Comparison of ENCODE assay signal across 12 cellular contexts in the genomic region with DNA sequence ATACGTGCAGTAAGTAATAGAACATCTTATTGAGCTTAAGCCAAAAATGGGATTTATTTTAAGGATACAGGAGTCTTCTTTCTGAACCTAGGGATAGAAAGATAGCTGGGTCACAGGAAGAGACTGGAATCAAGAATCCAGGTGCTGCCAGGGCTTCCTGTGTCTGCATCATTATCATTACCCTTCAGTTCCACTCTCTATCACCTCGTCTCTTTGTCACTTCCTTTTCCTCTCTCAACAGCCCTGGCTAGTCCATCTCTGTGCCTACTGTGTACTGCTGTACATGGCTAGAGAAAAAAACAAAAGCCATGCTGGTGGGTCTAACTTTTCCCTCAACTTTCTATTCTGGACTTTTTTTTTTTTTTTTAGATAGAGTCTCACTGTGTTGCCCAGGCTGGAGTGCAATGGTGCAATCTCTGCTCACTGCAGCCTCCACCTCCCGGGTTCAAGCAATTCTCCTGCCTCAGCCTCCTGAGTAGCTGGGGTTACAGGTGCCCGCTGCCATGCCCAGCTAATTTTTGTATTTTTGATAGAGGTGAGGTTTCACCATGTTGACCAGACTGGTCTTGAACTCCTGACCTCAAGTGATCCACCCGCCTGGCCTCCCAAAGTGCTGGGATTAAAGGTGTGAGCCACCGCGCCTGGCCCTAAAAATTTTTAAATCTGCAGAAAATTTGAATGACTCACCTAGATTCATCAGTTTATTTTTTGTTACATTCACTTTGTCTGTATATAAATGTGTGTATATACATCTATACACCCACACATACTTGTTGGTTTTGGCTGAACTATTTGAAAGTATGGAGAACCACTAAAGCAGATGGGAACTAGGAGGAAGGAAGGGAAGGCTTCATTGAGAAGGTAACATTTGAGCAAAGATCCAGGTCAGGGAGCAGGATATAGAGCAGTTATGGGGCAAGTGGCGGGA. TPM values are rescaled to one million over a fixed set of nuclear protein-coding genes. Genes with fewer than 3 reads are reported as not detected.
DNase-seq lines count a peak whose midpoint lies in the region; FAIRE-seq and TF ChIP-seq lines count a peak whose summit lies in the region.
"Had no signal": no experiment of that assay in that cellular context is flagged by ENCODE, and none has a peak within 500 bp of the region (broad histone marks: within the 10 kb centered on the region; RNA-seq: fewer than 3 reads in every experiment).

No MANE protein-coding gene starts in this region.

- no peaks in the 10 kb centered on the region for H3K9me1 ChIP-seq in endothelial cell of umbilical vein (replicated peaks; ENCODE audit: control insufficient read depth, extremely low read depth, insufficient read depth, low read length)

- FAIRE-seq in endothelial cell of umbilical vein (lab: Jason Lieb, UNC), result peak; percentile 35

- H3K27me3 ChIP-seq in SJSA1 (replicated peaks), result no peaks in the 10 kb centered on the region
- H3K27me3 ChIP-seq in endothelial cell of umbilical vein (ENCODE audit: control insufficient read depth in 2 of 2, insufficient read depth in 2 of 2, low read length in 2 of 2), result no peaks in the 10 kb centered on the region
- H3K27me3 ChIP-seq in osteoblast (ENCODE audit: insufficient read depth, low read length), result no peaks in the 10 kb centered on the region

- no peak overlapping the region for H3K4me3 ChIP-seq in SJSA1
- H3K4me3 ChIP-seq in endothelial cell of umbilical vein (replicated peaks in 1 of 3; ENCODE audit: insufficient read depth in 1 of 3, low read depth in 1 of 3, low read length in 3 of 3), result no peak overlapping the region
- no peak overlapping the region for H3K4me3 ChIP-seq in osteoblast (ENCODE audit: insufficient read depth, low read length)

- H3K79me2 ChIP-seq in endothelial cell of umbilical vein (ENCODE audit: control insufficient read depth, insufficient read depth, low read length), result peaks cover 27% of the 10 kb centered on the region
- peaks cover 63% of the 10 kb centered on the region for H3K79me2 ChIP-seq in osteoblast (ENCODE audit: insufficient read depth, low read length)

- H3K4me3 Mint-ChIP-seq in activated CD4-positive, alpha-beta memory T cell treated with anti-CD3 and anti-CD28 coated beads, Interleukin-2, amount 10 ng/mL, durations not matched to agents 7 days and 5 days, result no peak overlapping the region
- H3K4me3 Mint-ChIP-seq: CD8-positive, alpha-beta T cell; T-helper 1 cell treated with Interleukin-12 subunit alpha and Interleukin-12 subunit beta and Interleukin-4 antibody, amounts not matched to agents 30 μg/mL and 1 μg/mL, for 36 hours had no signal

- peaks cover 16% of the 10 kb centered on the region for H3K4me1 Mint-ChIP-seq in activated CD4-positive, alpha-beta memory T cell treated with anti-CD3 and anti-CD28 coated beads, Interleukin-2, amount 10 ng/mL, durations not matched to agents 7 days and 5 days

- no peak for TF ChIP-seq CTCF in endothelial cell of umbilical vein (IDR thresholded peaks at IDR 0.05; ENCODE audit: extremely low read depth in 1 of 2, insufficient read depth in 1 of 2, low read depth in 1 of 2, low read length in 2 of 2)
- no peak for TF ChIP-seq CTCF in osteoblast (IDR thresholded peaks at IDR 0.05; ENCODE audit: extremely low read depth, low read depth, low read length)

- H3K9me3 ChIP-seq in SJSA1 (replicated peaks), result no peaks in the 10 kb centered on the region
- H3K9me3 ChIP-seq in endothelial cell of umbilical vein (replicated peaks; ENCODE audit: control insufficient read depth, insufficient read depth, low read length), result no peaks in the 10 kb centered on the region
- H3K9me3 ChIP-seq in osteoblast (ENCODE audit: low read depth, low read length), result no peaks in the 10 kb centered on the region

- peaks cover 2% of the 10 kb centered on the region for H3K36me3 Mint-ChIP-seq in activated CD4-positive, alpha-beta memory T cell treated with anti-CD3 and anti-CD28 coated beads, Interleukin-2, amount 10 ng/mL, durations not matched to agents 7 days and 5 days (ENCODE audit: low read depth)

- no peaks in the 10 kb centered on the region for H3K27me3 Mint-ChIP-seq in activated CD4-positive, alpha-beta memory T cell treated with anti-CD3 and anti-CD28 coated beads, Interleukin-2, amount 10 ng/mL, durations not matched to agents 7 days and 5 days

- no peaks in the 10 kb centered on the region for H3K9me3 Mint-ChIP-seq in activated CD4-positive, alpha-beta memory T cell treated with anti-CD3 and anti-CD28 coated beads, Interleukin-2, amount 10 ng/mL, durations not matched to agents 7 days and 5 days
- H3K9me3 Mint-ChIP-seq: CD8-positive, alpha-beta T cell; T-helper 1 cell treated with Interleukin-12 subunit alpha and Interleukin-12 subunit beta and Interleukin-4 antibody, amounts not matched to agents 30 μg/mL and 1 μg/mL, for 36 hours had no signal

- intact Hi-C loops in endothelial cell of umbilical vein (cut with micrococcal nuclease) (no loop called here), posterior vena cava (cut with DNase I) (loop anchor here in 1 of 2 donors (5.0 kb wide), 1 partner anchor 43 kb away; no protein-coding TSS in a partner anchor)

- H3K4me2 ChIP-seq in endothelial cell of umbilical vein (ENCODE audit: insufficient read depth, low read length) (no peak overlapping the region), osteoblast (ENCODE audit: insufficient read depth, low read length) (no peak overlapping the region)

- no peak overlapping the region for H3K27ac Mint-ChIP-seq in activated CD4-positive, alpha-beta memory T cell treated with anti-CD3 and anti-CD28 coated beads, Interleukin-2, amount 10 ng/mL, durations not matched to agents 7 days and 5 days
- H3K27ac Mint-ChIP-seq: CD8-positive, alpha-beta T cell; T-helper 1 cell treated with Interleukin-12 subunit alpha and Interleukin-12 subunit beta and Interleukin-4 antibody, amounts not matched to agents 30 μg/mL and 1 μg/mL, for 36 hours had no signal

- no peak for TF ChIP-seq POLR2A in endothelial cell of umbilical vein (IDR thresholded peaks at IDR 0.05; ENCODE audit: low read depth, low read length)

- DNase-seq in GF-D8 (lab: John Stamatoyannopoulos, UW), result peak; percentile 8
- no peak for DNase-seq in SJSA1 (ENCODE audit: low read depth in 1 of 2, low spot score in 2 of 2)
- DNase-seq in endothelial cell of umbilical vein (ENCODE audit: low read depth, low spot score), result peak; percentile 18
- DNase-seq in osteoblast (ENCODE audit: insufficient read length, low spot score, missing footprints), result no peak
- no peak for DNase-seq in epidermal melanocyte (ENCODE audit: insufficient read length, low spot score)
- no peak for DNase-seq in DMS53 (lab: John Stamatoyannopoulos, UW)
- no peak for DNase-seq in posterior vena cava (ENCODE audit: low spot score)
- no peak for DNase-seq in activated CD4-positive, alpha-beta memory T cell treated with anti-CD3 and anti-CD28 coated beads, Interleukin-2, amount 10 ng/mL, durations not matched to agents 7 days and 5 days
- DNase-seq: CD8-positive, alpha-beta T cell; NCI-H1930; NK-92 treated with Interleukin-12 subunit alpha and Interleukin-12 subunit beta, amount 100 ng/mL, for 24 hours had no signal

- H3K36me3 ChIP-seq in SJSA1 (no peaks in the 10 kb centered on the region; the same call in none of the 2 replicates), endothelial cell of umbilical vein (ENCODE audit: control insufficient read depth in 2 of 2, extremely low read depth in 1 of 2, insufficient read depth in 2 of 2, low read length in 2 of 2) (no peaks in the 10 kb centered on the region), osteoblast (ENCODE audit: insufficient read depth, low read length) (no peaks in the 10 kb centered on the region)

- CTCF ChIA-PET in endothelial cell of umbilical vein (lab: Charles Lee), result interaction anchor here (0.6 to 1.2 kb wide), 2 partner anchors 13 to 30 kb away, joined by 3 read pairs; no protein-coding TSS in a partner anchor
- CTCF ChIA-PET in activated CD4-positive, alpha-beta memory T cell treated with anti-CD3 and anti-CD28 coated beads, Interleukin-2, amount 10 ng/mL, durations not matched to agents 7 days and 5 days (lab: Charles Lee), result no interaction called here

- H2AFZ ChIP-seq in endothelial cell of umbilical vein (ENCODE audit: low read depth, low read length), result no peak overlapping the region
- no peak overlapping the region for H2AFZ ChIP-seq in osteoblast (ENCODE audit: low read length)

- POLR2A ChIA-PET in endothelial cell of umbilical vein (lab: Charles Lee), result interaction anchor here (0.7 kb wide), 1 partner anchor 233 kb away, joined by 3 read pairs; no protein-coding TSS in a partner anchor
- POLR2A ChIA-PET in activated CD4-positive, alpha-beta memory T cell treated with anti-CD3 and anti-CD28 coated beads, Interleukin-2, amount 10 ng/mL, durations not matched to agents 7 days and 5 days (lab: Charles Lee), result no interaction called here

- BruUV-seq in endothelial cell of umbilical vein (replicated peaks; lab: Mats Ljungman, UMichigan), result no TSS peak

- H4K20me1 ChIP-seq in endothelial cell of umbilical vein (replicated peaks; ENCODE audit: control insufficient read depth, extremely low read depth, insufficient read depth, low read length) (no peaks in the 10 kb centered on the region), osteoblast (ENCODE audit: insufficient read depth, low read length) (peaks cover 10% of the 10 kb centered on the region)

- dilution Hi-C loops in endothelial cell of umbilical vein (cut with MboI; ENCODE audit: extremely low pct_ligation_motif_present, low sequenced_read_pairs), result no loop called here

- H3K27ac ChIP-seq in SJSA1 (peak overlapping the region; percentile 17), endothelial cell of umbilical vein (ENCODE audit: insufficient read depth, low read depth, low read length) (no peak overlapping the region), osteoblast (ENCODE audit: low read depth, low read length) (peak overlapping the region; percentile 7)

- H3K9ac ChIP-seq in endothelial cell of umbilical vein (replicated peaks; ENCODE audit: extremely low read depth, insufficient read depth, low read length), result no peak overlapping the region

- H3K4me1 ChIP-seq in SJSA1 (replicated peaks) (peaks cover 53% of the 10 kb centered on the region), endothelial cell of umbilical vein (ENCODE audit: control insufficient read depth, extremely low read depth, insufficient read depth, low read length) (peaks cover 26% of the 10 kb centered on the region), osteoblast (ENCODE audit: insufficient read depth, low read length) (peaks cover 22% of the 10 kb centered on the region)

RNA-seq across cellular contexts. Expression of a gene that starts 31.9 kb away (rescaled TPM):
- total RNA-seq in SJSA1 (2014; rRNA removed; shearing (Covaris generic)), result 26.0 and 35.2 TPM in 2 replicates
- total RNA-seq in endothelial cell of umbilical vein (54.5 and 56.7 TPM in 2 replicates), osteoblast (73.1 and 76.6 TPM in 2 replicates), posterior vena cava (10 to 100 TPM; 34.4 to 34.7 TPM)
- 13.3 and 17.8 TPM in 2 replicates for polyA plus RNA-seq in endothelial cell of umbilical vein
- 23.1 and 24.8 TPM in 2 replicates for polyA plus RNA-seq in endothelial cell of umbilical vein (2011; cell fraction: cytosol; rRNA removed)
- polyA plus RNA-seq in endothelial cell of umbilical vein (2011; cell fraction: nucleus; rRNA removed), result 48.4 and 50.7 TPM in 2 replicates
- polyA plus RNA-seq in endothelial cell of umbilical vein (2012), result 26.9 and 29.3 TPM in 2 replicates
- polyA minus RNA-seq in endothelial cell of umbilical vein, result 39.1 and 40.9 TPM in 2 replicates
- polyA minus RNA-seq in endothelial cell of umbilical vein (2011; cell fraction: cytosol; rRNA and poly(A)+ RNA removed), result 19.6 TPM
- 30.8 and 43.2 TPM in 2 replicates for polyA minus RNA-seq in endothelial cell of umbilical vein (2011; cell fraction: nucleus; rRNA and poly(A)+ RNA removed)
- 10 to 100 TPM; 28.2 to 31.3 TPM for total RNA-seq in activated CD4-positive, alpha-beta memory T cell treated with anti-CD3 and anti-CD28 coated beads, Interleukin-2, amount 10 ng/mL, durations not matched to agents 7 days and 5 days

Comparison
In these comparisons a context has a peak if more than half of its experiments do, and no peak if none do; other contexts are left out.
1. DNase-seq: peak in GF-D8 (single experiment) and endothelial cell of umbilical vein (single experiment); none in SJSA1 (0 of 2), osteoblast (single experiment), epidermal melanocyte (single experiment), DMS53 (single experiment), posterior vena cava (single experiment) and activated CD4-positive, alpha-beta memory T cell treated with anti-CD3 and anti-CD28 coated beads, Interleukin-2, amount 10 ng/mL, durations not matched to agents 7 days and 5 days (single experiment).